In the genomic region with DNA sequence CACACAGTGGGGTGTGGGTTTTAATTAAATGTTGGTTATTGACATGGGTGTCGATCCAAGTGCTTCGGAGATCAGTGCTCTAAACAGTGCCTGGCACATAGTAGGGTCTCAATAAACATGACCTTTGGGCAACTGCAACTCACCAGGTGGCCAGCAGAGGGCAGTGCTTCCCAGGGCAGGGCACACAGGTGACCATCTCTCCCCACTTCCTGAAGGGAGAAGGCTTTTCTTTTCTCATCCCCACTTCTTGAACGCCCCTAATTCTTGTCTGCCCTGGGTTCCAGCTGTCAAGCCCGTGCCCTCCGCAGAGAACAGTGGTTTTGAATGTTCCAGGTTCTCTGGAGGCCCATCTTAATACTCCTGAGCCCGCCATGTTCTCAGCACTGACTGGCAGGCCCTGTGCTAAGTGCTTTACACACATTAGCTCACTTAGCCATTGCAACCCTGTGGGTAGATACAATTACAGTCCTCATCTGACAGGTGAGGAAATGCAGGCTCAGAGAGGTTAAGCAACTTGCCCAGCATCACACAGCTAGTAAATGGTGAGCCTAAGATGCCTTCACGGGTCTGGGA, we compare ENCODE assay signal across 8 cellular contexts. TPM values are rescaled to one million over a fixed set of nuclear protein-coding genes. Genes with fewer than 3 reads are reported as not detected.
DNase-seq lines count a peak whose midpoint lies in the region; ATAC-seq, FAIRE-seq and TF ChIP-seq lines count a peak whose summit lies in the region.

No MANE protein-coding gene starts in this region.

- ATAC-seq in GM21360 (IDR thresholded peaks at IDR 0.05; ENCODE audit: unreplicated experiment): no peak

- TF ChIP-seq CTCF in AG10803 (conservative IDR thresholded peaks at IDR 0.05; ENCODE audit: low read length) (peak; percentile 99), ascending aorta (IDR thresholded peaks at IDR 0.05) (peak; percentile 92 to 96 (median 93)), kidney (IDR thresholded peaks at IDR 0.05; ENCODE audit: borderline replicate concordance, extremely low read depth, insufficient read depth) (peak; percentile 93)

- no peak overlapping the region for H3K9ac ChIP-seq in kidney (ENCODE audit: low read length in 2 of 2)

- H3K27ac ChIP-seq in ascending aorta: no peak overlapping the region
- no peak overlapping the region for H3K27ac ChIP-seq in kidney (ENCODE audit: low read depth in 2 of 2, low read length in 2 of 2)

- intact Hi-C loops in ascending aorta (cut with DNase I): loop anchor here (1.0 kb wide), 2 partner anchors 25 to 37 kb away; no protein-coding TSS in a partner anchor
- intact Hi-C loops in kidney (cut with DNase I): no loop called here

- H3K4me1 ChIP-seq in ascending aorta (peaks cover 0 to 20% of the 10 kb centered on the region in 2 donors), kidney (ENCODE audit: control insufficient read depth in 1 of 2, insufficient read depth in 1 of 2, low read depth in 1 of 2, low read length in 2 of 2) (peaks cover 0 to 8% of the 10 kb centered on the region in 2 donors)

- H3K27me3 ChIP-seq in ascending aorta: no peaks in the 10 kb centered on the region

- H3K4me3 ChIP-seq in AG10803 (ENCODE audit: low read length) (no peak overlapping the region), ascending aorta (no peak overlapping the region), kidney (ENCODE audit: low read length in 2 of 2) (no peak overlapping the region)

- H3K9me3 ChIP-seq in ascending aorta (no peaks in the 10 kb centered on the region), kidney (ENCODE audit: control insufficient read depth in 1 of 2, low read length in 2 of 2) (no peaks in the 10 kb centered on the region)

- no peak for TF ChIP-seq POLR2A in H54 (IDR thresholded peaks at IDR 0.05; ENCODE audit: low read depth, low read length)

- FAIRE-seq in H54 (lab: Jason Lieb, UNC) (no peak), kidney (lab: Jason Lieb, UNC) (no peak)

- DNase-seq in AG10803 (ENCODE audit: low read depth) (no peak), H54 (ENCODE audit: insufficient read length, low spot score) (peak; percentile 47), T-helper 1 cell (peak; percentile 42 to 74 (median 62)), ascending aorta (ENCODE audit: low spot score in 2 of 2) (peak in 1 of 2 donors; percentile 83), kidney (peak; percentile 76), OCI-M2 (lab: John Stamatoyannopoulos, UW; ENCODE audit: unreplicated experiment) (no peak)
- DNase-seq in stimulated activated CD8-positive, alpha-beta memory T cell treated with anti-CD3 and anti-CD28 coated beads, Interleukin-15, amount 100 ng/mL, for 1 hour (ENCODE audit: low read depth): peak; percentile 66

- H3K36me3 ChIP-seq in ascending aorta (peaks cover 11 to 47% of the 10 kb centered on the region in 2 donors), kidney (ENCODE audit: control insufficient read depth in 1 of 2, insufficient read depth in 2 of 2, low read length in 2 of 2) (peaks cover 3 to 9% of the 10 kb centered on the region in 2 donors)

RNA-seq across cellular contexts. Expression of gene RAPGEF3, which starts 16.3 kb away (rescaled TPM):
- total RNA-seq in ascending aorta: 165 TPM
- 179 TPM for total RNA-seq in kidney
- polyA plus RNA-seq in kidney (ENCODE audit: insufficient read depth, low read depth, low replicate concordance): 84.3 TPM

RNA-seq across cellular contexts. Expression of gene ENDOU, which starts 17.0 kb away (rescaled TPM):
- total RNA-seq in ascending aorta (not detected), kidney (0.91 TPM)
- polyA plus RNA-seq in kidney (ENCODE audit: insufficient read depth, low read depth, low replicate concordance): 0.28 TPM

RNA-seq across cellular contexts. Expression of gene SLC48A1, which starts 30.7 kb away (rescaled TPM):
- total RNA-seq in ascending aorta: 144 TPM
- total RNA-seq in kidney: 69.9 TPM
- 56.9 TPM for polyA plus RNA-seq in kidney (ENCODE audit: insufficient read depth, low read depth, low replicate concordance)

RNA-seq across cellular contexts. Expression of gene RPAP3, which starts 36.5 kb away (rescaled TPM):
- total RNA-seq in ascending aorta (8.1 TPM), kidney (20.6 TPM)
- 15.6 TPM for polyA plus RNA-seq in kidney (ENCODE audit: insufficient read depth, low read depth, low replicate concordance)

Comparison
In these comparisons a context has a peak if more than half of its experiments do, and no peak if none do; other contexts are left out.
1. DNase-seq: peak in H54 (single experiment), T-helper 1 cell (5 of 5), kidney (single experiment) and stimulated activated CD8-positive, alpha-beta memory T cell treated with anti-CD3 and anti-CD28 coated beads, Interleukin-15, amount 100 ng/mL, for 1 hour (single experiment); none in AG10803 (single experiment) and OCI-M2 (single experiment).
2. Peak in every context shown above with its lines, with median percentiles within 50 percentile points of each other: CTCF ChIP-seq.